In genomic region chr3:69081583-69082262, GRCh38 we compare ENCODE assay signal across 9 cellular contexts. TPM values are rescaled to one million over a fixed set of nuclear protein-coding genes. Genes with fewer than 3 reads are reported as not detected.
A peak's percentile ranks its signal among the peaks of the same experiment; 100 is the strongest.
DNase-seq lines count a peak whose midpoint lies in the region; ATAC-seq and FAIRE-seq lines count a peak whose summit lies in the region.
"Had no signal": no experiment of that assay in that cellular context is flagged by ENCODE, and none has a peak within 500 bp of the region (broad histone marks: within the 10 kb centered on the region; RNA-seq: fewer than 3 reads in every experiment).

No MANE protein-coding gene starts in this region.

- H3K9me3 Mint-ChIP-seq in CD4-positive, alpha-beta memory T cell: no peaks in the 10 kb centered on the region
- no peaks in the 10 kb centered on the region for H3K9me3 Mint-ChIP-seq in activated naive CD4-positive, alpha-beta T cell treated with anti-CD3 and anti-CD28 coated beads, Interleukin-2, amount 50 U/mL, for 72 hours
- peaks cover 0 to 2% (median 0%) of the 10 kb centered on the region in 11 donors for H3K9me3 Mint-ChIP-seq in naive thymus-derived CD4-positive, alpha-beta T cell

- CTCF ChIA-PET in CD4-positive, alpha-beta memory T cell (lab: Charles Lee; ENCODE audit: partially characterized antibody): interaction anchor here (1.0 to 1.2 kb wide), 4 partner anchors 8 to 38 kb away, joined by 3 to 4 read pairs (median 4); no protein-coding TSS in a partner anchor
- CTCF ChIA-PET in naive thymus-derived CD4-positive, alpha-beta T cell (lab: Charles Lee): interaction anchor here (1.0 kb wide), 1 partner anchor 8 kb away, joined by 3 read pairs; no protein-coding TSS in a partner anchor

- no peaks in the 10 kb centered on the region for H3K36me3 ChIP-seq in CD4-positive, alpha-beta memory T cell (ENCODE audit: insufficient read depth, low read length)
- H3K36me3 ChIP-seq in naive thymus-derived CD4-positive, alpha-beta T cell (ENCODE audit: control insufficient read depth in 2 of 3, insufficient read depth in 3 of 3, low read length in 3 of 3): peaks cover 0 to 5% (median 0%) of the 10 kb centered on the region in 3 experiments

- peak in 1 of 5 donors; percentile 51 for DNase-seq in CD4-positive, alpha-beta memory T cell
- DNase-seq in HTR-8/SVneo (ENCODE audit: insufficient read length, low spot score) (peak; percentile 59), NCI-H510A treated with DMSO at 0.1 percent for 48 hours (lab: John Stamatoyannopoulos, UW) (no peak), midbrain (lab: John Stamatoyannopoulos, UW) (no peak), NCI-H748 treated with DMSO at 0.1 percent for 48 hours (lab: John Stamatoyannopoulos, UW) (no peak)
- no peak for DNase-seq in activated naive CD4-positive, alpha-beta T cell treated with anti-CD3 and anti-CD28 coated beads, Interleukin-2, amount 50 U/mL, for 72 hours (ENCODE audit: low spot score in 2 of 2)
- DNase-seq in naive thymus-derived CD4-positive, alpha-beta T cell: no peak

- FAIRE-seq in HTR-8/SVneo (lab: Jason Lieb, UNC): peak; percentile 52

- no peak for ATAC-seq in activated naive CD4-positive, alpha-beta T cell treated with anti-CD3 and anti-CD28 coated beads, Interleukin-2, amount 50 U/mL, for 72 hours
- ATAC-seq in naive thymus-derived CD4-positive, alpha-beta T cell: no peak
- ATAC-seq in GM19397 (IDR thresholded peaks at IDR 0.05; ENCODE audit: unreplicated experiment): no peak

- peaks cover 70% of the 10 kb centered on the region for H3K4me1 ChIP-seq in CD4-positive, alpha-beta memory T cell (ENCODE audit: insufficient read depth, low read length)
- H3K4me1 ChIP-seq in naive thymus-derived CD4-positive, alpha-beta T cell (ENCODE audit: control insufficient read depth in 2 of 2, insufficient read depth in 2 of 2, low read length in 2 of 2): peaks cover 59 to 66% of the 10 kb centered on the region in 2 donors

- no peaks in the 10 kb centered on the region for H3K9me3 ChIP-seq in CD4-positive, alpha-beta memory T cell (ENCODE audit: control insufficient read depth in 1 of 2, low read length in 2 of 2)
- no peaks in the 10 kb centered on the region for H3K9me3 ChIP-seq in naive thymus-derived CD4-positive, alpha-beta T cell (ENCODE audit: control insufficient read depth in 2 of 3, low read length in 3 of 3)

- H3K27ac ChIP-seq in CD4-positive, alpha-beta memory T cell (ENCODE audit: low read depth, low read length): peak overlapping the region; percentile 85
- H3K27ac ChIP-seq in naive thymus-derived CD4-positive, alpha-beta T cell (ENCODE audit: low read depth, low read length): peak overlapping the region; percentile 76

- H3K4me1 Mint-ChIP-seq in CD4-positive, alpha-beta memory T cell: peaks cover 50 to 81% (median 63%) of the 10 kb centered on the region in 4 donors
- H3K4me1 Mint-ChIP-seq in naive thymus-derived CD4-positive, alpha-beta T cell: peaks cover 58 to 74% (median 71%) of the 10 kb centered on the region in 7 donors

- no peaks in the 10 kb centered on the region for H3K27me3 ChIP-seq in CD4-positive, alpha-beta memory T cell (ENCODE audit: insufficient read depth, low read length)
- no peaks in the 10 kb centered on the region for H3K27me3 ChIP-seq in naive thymus-derived CD4-positive, alpha-beta T cell (ENCODE audit: control insufficient read depth in 2 of 2, insufficient read depth in 2 of 2, low read length in 2 of 2)

- peak overlapping the region; percentile 85 to 99 (median 97) for H3K27ac Mint-ChIP-seq in CD4-positive, alpha-beta memory T cell
- peak overlapping the region; percentile 99 for H3K27ac Mint-ChIP-seq in activated naive CD4-positive, alpha-beta T cell treated with anti-CD3 and anti-CD28 coated beads, Interleukin-2, amount 50 U/mL, for 72 hours
- H3K27ac Mint-ChIP-seq in naive thymus-derived CD4-positive, alpha-beta T cell: peak overlapping the region; percentile 89 to 99 (median 97)

- peaks cover 9 to 32% of the 10 kb centered on the region in 2 donors for H3K36me3 Mint-ChIP-seq in CD4-positive, alpha-beta memory T cell
- peaks cover 25 to 40% of the 10 kb centered on the region in 2 donors for H3K36me3 Mint-ChIP-seq in activated naive CD4-positive, alpha-beta T cell treated with anti-CD3 and anti-CD28 coated beads, Interleukin-2, amount 50 U/mL, for 72 hours
- peaks cover 0 to 28% (median 5%) of the 10 kb centered on the region in 5 donors for H3K36me3 Mint-ChIP-seq in naive thymus-derived CD4-positive, alpha-beta T cell

- no peak overlapping the region for H3K4me3 ChIP-seq in CD4-positive, alpha-beta memory T cell (ENCODE audit: low read length in 2 of 2)
- H3K4me3 ChIP-seq in naive thymus-derived CD4-positive, alpha-beta T cell (ENCODE audit: low read length): no peak overlapping the region

- POLR2A ChIA-PET in CD4-positive, alpha-beta memory T cell (lab: Charles Lee; ENCODE audit: partially characterized antibody): interaction anchor here (0.5 to 18.6 kb wide), 6 partner anchors 11 to 117 kb away, joined by 3 to 287 read pairs (median 60); partner anchors contain the start of genes EOGT and TMF1
- POLR2A ChIA-PET in naive thymus-derived CD4-positive, alpha-beta T cell (lab: Charles Lee): interaction anchor here (0.6 to 10.9 kb wide), 6 partner anchors 12 to 168 kb away, joined by 3 to 103 read pairs (median 6); partner anchors contain the start of genes EOGT and TMF1

- intact Hi-C loops in CD4-positive, alpha-beta memory T cell (cut with micrococcal nuclease): loop anchor here (5.0 kb wide), 1 partner anchor 1424 kb away; no protein-coding TSS in a partner anchor
- intact Hi-C loops in naive thymus-derived CD4-positive, alpha-beta T cell (cut with micrococcal nuclease): loop anchor here (2.0 to 10.0 kb wide), 4 partner anchors 13 to 1983 kb away; partner anchors contain the start of gene SUCLG2 (in 1 of the 2)

- H3K27me3 Mint-ChIP-seq in CD4-positive, alpha-beta memory T cell: no peaks in the 10 kb centered on the region
- no peaks in the 10 kb centered on the region for H3K27me3 Mint-ChIP-seq in naive thymus-derived CD4-positive, alpha-beta T cell

- H3K4me3 Mint-ChIP-seq in CD4-positive, alpha-beta memory T cell: peak overlapping the region in 7 of 8 donors; percentile 35 to 98 (median 43)
- peak overlapping the region; percentile 11 to 95 (median 58) for H3K4me3 Mint-ChIP-seq in naive thymus-derived CD4-positive, alpha-beta T cell

RNA-seq across cellular contexts. Expression of gene UBA3, which starts 1.6 kb away (rescaled TPM):
- total RNA-seq in CD4-positive, alpha-beta memory T cell: 10 to 100 TPM; 81.0 to 81.6 TPM
- 100 to 1,000 TPM in 1 of 2 donors, 10 to 100 TPM in 1; 60.1 to 105 TPM for polyA plus RNA-seq in CD4-positive, alpha-beta memory T cell
- total RNA-seq in activated naive CD4-positive, alpha-beta T cell treated with anti-CD3 and anti-CD28 coated beads, Interleukin-2, amount 50 U/mL, for 72 hours: 10 to 100 TPM; 79.6 to 89.3 TPM
- total RNA-seq in naive thymus-derived CD4-positive, alpha-beta T cell: 100 to 1,000 TPM in 1 of 5 experiments, 10 to 100 TPM in 4; 51.1 to 120 (median 70.8) TPM
- 10 to 100 TPM; 36.6 to 44.8 TPM for polyA plus RNA-seq in naive thymus-derived CD4-positive, alpha-beta T cell

RNA-seq across cellular contexts. Expression of gene ARL6IP5, which starts 3.0 kb away (rescaled TPM):
- total RNA-seq in CD4-positive, alpha-beta memory T cell: 100 to 1,000 TPM; 147 to 156 TPM
- 100 to 1,000 TPM; 500 to 953 TPM for polyA plus RNA-seq in CD4-positive, alpha-beta memory T cell
- total RNA-seq in activated naive CD4-positive, alpha-beta T cell treated with anti-CD3 and anti-CD28 coated beads, Interleukin-2, amount 50 U/mL, for 72 hours: 100 to 1,000 TPM in 1 of 2 donors, 10 to 100 TPM in 1; 73.5 to 108 TPM
- total RNA-seq in naive thymus-derived CD4-positive, alpha-beta T cell: 100 to 1,000 TPM in 4 of 5 experiments, 10 to 100 TPM in 1; 75.8 to 226 (median 119) TPM
- polyA plus RNA-seq in naive thymus-derived CD4-positive, alpha-beta T cell: 100 to 1,000 TPM; 330 to 457 TPM

RNA-seq across cellular contexts. Expression of gene TMF1, which starts 29.6 kb away (rescaled TPM):
- total RNA-seq in CD4-positive, alpha-beta memory T cell: 10 to 100 TPM; 58.5 to 61.0 TPM
- 10 to 100 TPM; 42.8 to 43.2 TPM for polyA plus RNA-seq in CD4-positive, alpha-beta memory T cell
- 10 to 100 TPM; 43.2 to 44.3 TPM for total RNA-seq in activated naive CD4-positive, alpha-beta T cell treated with anti-CD3 and anti-CD28 coated beads, Interleukin-2, amount 50 U/mL, for 72 hours
- total RNA-seq in naive thymus-derived CD4-positive, alpha-beta T cell: 10 to 100 TPM; 41.3 to 71.8 (median 52.8) TPM
- polyA plus RNA-seq in naive thymus-derived CD4-positive, alpha-beta T cell: 10 to 100 TPM; 36.1 to 37.8 TPM

RNA-seq across cellular contexts. Expression of gene LMOD3, which starts 40.7 kb away (rescaled TPM):
- not detected for total RNA-seq in CD4-positive, alpha-beta memory T cell
- polyA plus RNA-seq in CD4-positive, alpha-beta memory T cell: under 1 TPM; 0.13 to 0.24 TPM
- not detected for total RNA-seq in activated naive CD4-positive, alpha-beta T cell treated with anti-CD3 and anti-CD28 coated beads, Interleukin-2, amount 50 U/mL, for 72 hours
- not detected for total RNA-seq in naive thymus-derived CD4-positive, alpha-beta T cell
- polyA plus RNA-seq in naive thymus-derived CD4-positive, alpha-beta T cell: under 1 TPM in 1 of 2 donors, not detected in 1; 0.05 TPM
- polyA plus RNA-seq: neural cell had no signal
